Comparison of ENCODE assay signal across 9 cellular contexts in genomic region chr2:6352906-6353515, GRCh38.
DNase-seq lines count a peak whose midpoint lies in the region; ATAC-seq and TF ChIP-seq lines count a peak whose summit lies in the region.
"Had no signal": no experiment of that assay in that cellular context is flagged by ENCODE, and none has a peak within 500 bp of the region (broad histone marks: within the 10 kb centered on the region; RNA-seq: fewer than 3 reads in every experiment).

No MANE protein-coding gene starts in this region.

- H3K9me3 ChIP-seq in esophagus muscularis mucosa: no peaks in the 10 kb centered on the region

- no peaks in the 10 kb centered on the region for H3K36me3 ChIP-seq in esophagus muscularis mucosa

- H3K4me3 ChIP-seq in esophagus muscularis mucosa: no peak overlapping the region

- no peaks in the 10 kb centered on the region for H3K36me3 Mint-ChIP-seq in natural killer cell treated with Interleukin-12 subunit alpha and Interleukin-12 subunit beta and Interleukin-15 and Interleukin-18, amount 100 ng/mL, for 72 hours

- DNase-seq in NCI-H69 (lab: John Stamatoyannopoulos, UW): peak; percentile 56
- no peak for DNase-seq in esophagus muscularis mucosa (ENCODE audit: extremely low spot score)
- DNase-seq in pons (ENCODE audit: low spot score): peak; percentile 28
- DNase-seq in cerebellum (ENCODE audit: low spot score): no peak
- DNase-seq in natural killer cell treated with Interleukin-12 subunit alpha and Interleukin-12 subunit beta and Interleukin-15 and Interleukin-18, amount 100 ng/mL, for 72 hours (ENCODE audit: low spot score): no peak
- DNase-seq in NCI-H1930 (lab: John Stamatoyannopoulos, UW): no peak
- DNase-seq in activated CD4-positive, alpha-beta T cell treated with anti-CD3 and anti-CD28 coated beads for 4 hours: no peak

- no peaks in the 10 kb centered on the region for H3K27me3 ChIP-seq in esophagus muscularis mucosa

- peaks cover 2% of the 10 kb centered on the region for H3K9me3 Mint-ChIP-seq in natural killer cell treated with Interleukin-12 subunit alpha and Interleukin-12 subunit beta and Interleukin-15 and Interleukin-18, amount 100 ng/mL, for 72 hours
- H3K9me3 Mint-ChIP-seq: T-helper 1 cell treated with Interleukin-12 subunit alpha and Interleukin-12 subunit beta and Interleukin-4 antibody, amounts not matched to agents 30 μg/mL and 1 μg/mL, for 36 hours had no signal

- ATAC-seq in natural killer cell treated with Interleukin-12 subunit alpha and Interleukin-12 subunit beta and Interleukin-15 and Interleukin-18, amount 100 ng/mL, for 72 hours: no peak

- no peaks in the 10 kb centered on the region for H3K4me1 ChIP-seq in esophagus muscularis mucosa

- no peak for TF ChIP-seq EP300 in esophagus muscularis mucosa (IDR thresholded peaks at IDR 0.05)

- no peak overlapping the region for H3K27ac ChIP-seq in esophagus muscularis mucosa (replicated peaks in 1 of 4)

- H3K27ac Mint-ChIP-seq in natural killer cell treated with Interleukin-12 subunit alpha and Interleukin-12 subunit beta and Interleukin-15 and Interleukin-18, amount 100 ng/mL, for 72 hours: no peak overlapping the region
- H3K27ac Mint-ChIP-seq: T-helper 1 cell treated with Interleukin-12 subunit alpha and Interleukin-12 subunit beta and Interleukin-4 antibody, amounts not matched to agents 30 μg/mL and 1 μg/mL, for 36 hours had no signal

- TF ChIP-seq CTCF in GM12873 (IDR thresholded peaks at IDR 0.05; ENCODE audit: insufficient read depth, low read depth, low read length, missing control alignments) (peak; percentile 44), esophagus muscularis mucosa (IDR thresholded peaks at IDR 0.05) (peak; percentile 37 to 50 (median 39))

- no peak overlapping the region for H3K4me3 Mint-ChIP-seq in natural killer cell treated with Interleukin-12 subunit alpha and Interleukin-12 subunit beta and Interleukin-15 and Interleukin-18, amount 100 ng/mL, for 72 hours
- H3K4me3 Mint-ChIP-seq: T-helper 1 cell treated with Interleukin-12 subunit alpha and Interleukin-12 subunit beta and Interleukin-4 antibody, amounts not matched to agents 30 μg/mL and 1 μg/mL, for 36 hours had no signal

- no peaks in the 10 kb centered on the region for H3K4me1 Mint-ChIP-seq in natural killer cell treated with Interleukin-12 subunit alpha and Interleukin-12 subunit beta and Interleukin-15 and Interleukin-18, amount 100 ng/mL, for 72 hours (ENCODE audit: low read depth in 2 of 2)

- no peaks in the 10 kb centered on the region for H3K27me3 Mint-ChIP-seq in natural killer cell treated with Interleukin-12 subunit alpha and Interleukin-12 subunit beta and Interleukin-15 and Interleukin-18, amount 100 ng/mL, for 72 hours

- intact Hi-C loops in esophagus muscularis mucosa (cut with DNase I): loop anchor here (5.0 kb wide), 1 partner anchor 419 kb away; no protein-coding TSS in a partner anchor

- whole genome bisulfite sequencing in esophagus muscularis mucosa: 60% methylated on average over 8 of the region's 8 CpGs

- no peak for TF ChIP-seq POLR2A in esophagus muscularis mucosa (IDR thresholded peaks at IDR 0.05; ENCODE audit: low read depth)

Comparison
In these comparisons a context has a peak if more than half of its experiments do, and no peak if none do; other contexts are left out.
1. DNase-seq: peak in NCI-H69 (single experiment) and pons (single experiment); none in esophagus muscularis mucosa (single experiment), cerebellum (single experiment), natural killer cell treated with Interleukin-12 subunit alpha and Interleukin-12 subunit beta and Interleukin-15 and Interleukin-18, amount 100 ng/mL, for 72 hours (single experiment), NCI-H1930 (0 of 2) and activated CD4-positive, alpha-beta T cell treated with anti-CD3 and anti-CD28 coated beads for 4 hours (0 of 2).